In genomic region chr11:67606477-67607295, GRCh38 we compare ENCODE assay signal across 8 cellular contexts. TPM values are rescaled to one million over a fixed set of nuclear protein-coding genes. Genes with fewer than 3 reads are reported as not detected.
A peak's percentile ranks its signal among the peaks of the same experiment; 100 is the strongest.
DNase-seq lines count a peak whose midpoint lies in the region; ATAC-seq and TF ChIP-seq lines count a peak whose summit lies in the region.

TSS of gene NDUFV1 (plus strand) at chr11:67606936. CDS start at chr11:67607005, 69 bp downstream.

- H3K9me3 ChIP-seq in gastroesophageal sphincter = no peaks in the 10 kb centered on the region

- H3K36me3 ChIP-seq in gastroesophageal sphincter = peaks cover 0 to 33% of the 10 kb centered on the region in 2 donors

- no peak for TF ChIP-seq EP300 in gastroesophageal sphincter (IDR thresholded peaks at IDR 0.05)

- H3K27ac Mint-ChIP-seq in activated naive CD4-positive, alpha-beta T cell treated with anti-CD3 and anti-CD28 coated beads, Interleukin-2, amount 10 ng/mL, durations not matched to agents 7 days and 5 days = peak within 1 kb of the TSS; percentile 73

- H3K27ac ChIP-seq in gastroesophageal sphincter = peak within 1 kb of the TSS; percentile 63 to 90 (median 86)
- peak within 1 kb of the TSS; percentile 50 for H3K27ac ChIP-seq in temporal lobe (ENCODE audit: low read depth, low read length)

- peak; percentile 72 to 73 for TF ChIP-seq POLR2A in gastroesophageal sphincter (IDR thresholded peaks at IDR 0.05)

- POLR2A ChIA-PET in HEK293T (lab: Yijun Ruan, JAX) = no interaction called here

- peak within 1 kb of the TSS; percentile 87 for H3K4me3 Mint-ChIP-seq in activated naive CD4-positive, alpha-beta T cell treated with anti-CD3 and anti-CD28 coated beads, Interleukin-2, amount 10 ng/mL, durations not matched to agents 7 days and 5 days

- no peaks in the 10 kb centered on the region for H3K27me3 ChIP-seq in gastroesophageal sphincter

- H3K4me3 ChIP-seq in gastroesophageal sphincter = peak within 1 kb of the TSS; percentile 88 to 100

- H3K36me3 Mint-ChIP-seq in activated naive CD4-positive, alpha-beta T cell treated with anti-CD3 and anti-CD28 coated beads, Interleukin-2, amount 10 ng/mL, durations not matched to agents 7 days and 5 days = peaks cover 12% of the 10 kb centered on the region

- H3K4me1 Mint-ChIP-seq in activated naive CD4-positive, alpha-beta T cell treated with anti-CD3 and anti-CD28 coated beads, Interleukin-2, amount 10 ng/mL, durations not matched to agents 7 days and 5 days = peaks cover 22% of the 10 kb centered on the region

- ATAC-seq in gastroesophageal sphincter = peak; percentile 100

- no CpG with 5 or more reads among the region's 70 CpGs for WGBS in gastroesophageal sphincter (ENCODE audit: low coverage in 1 of 2), 2 donors

- peaks cover 0 to 37% (median 13%) of the 10 kb centered on the region in 3 donors for H3K4me1 ChIP-seq in gastroesophageal sphincter

- no peaks in the 10 kb centered on the region for H3K9me3 Mint-ChIP-seq in activated naive CD4-positive, alpha-beta T cell treated with anti-CD3 and anti-CD28 coated beads, Interleukin-2, amount 10 ng/mL, durations not matched to agents 7 days and 5 days

- peaks cover 8% of the 10 kb centered on the region for H3K27me3 Mint-ChIP-seq in activated naive CD4-positive, alpha-beta T cell treated with anti-CD3 and anti-CD28 coated beads, Interleukin-2, amount 10 ng/mL, durations not matched to agents 7 days and 5 days

- DNase-seq in GM04504 (ENCODE audit: low read depth) (peak; percentile 74), HEK293T (ENCODE audit: extremely low spot score) (peak; percentile 96), NAMALWA (ENCODE audit: low spot score) (peak; percentile 97), SK-N-DZ (ENCODE audit: low spot score) (peak; percentile 93), occipital lobe (lab: John Stamatoyannopoulos, UW) (peak; percentile 94)
- DNase-seq in activated naive CD4-positive, alpha-beta T cell treated with anti-CD3 and anti-CD28 coated beads, Interleukin-2, amount 10 ng/mL, durations not matched to agents 7 days and 5 days = peak; percentile 98

- TF ChIP-seq CTCF in gastroesophageal sphincter (IDR thresholded peaks at IDR 0.05) = peak in 3 of 4 experiments; percentile 81 to 91 (median 89)

- CTCF ChIA-PET in HEK293T (lab: Yijun Ruan, JAX) = no interaction called here
- CTCF ChIA-PET in activated naive CD4-positive, alpha-beta T cell treated with anti-CD3 and anti-CD28 coated beads, Interleukin-2, amount 10 ng/mL, durations not matched to agents 7 days and 5 days (lab: Charles Lee) = interaction anchor here (0.6 kb wide), 1 partner anchor 75 kb away, joined by 3 read pairs; no protein-coding TSS in a partner anchor

TF ChIP-seq in HEK293T, 16 proteins besides CTCF, POLR2A, EP300 and RAD21:
- TF ChIP-seq PKNOX1 (IDR thresholded peaks at IDR 0.05) (peak; percentile 35; the same call in 1 of the 2 replicates), TARDBP (IDR thresholded peaks at IDR 0.05) (no peak)

RNA-seq across cellular contexts. Expression of gene NDUFV1, which starts in this region (rescaled TPM):
- polyA plus RNA-seq in SK-N-DZ (2014; cell fraction: cytosol; rRNA removed) = 395 and 424 TPM in 2 replicates
- polyA plus RNA-seq in SK-N-DZ (2014; cell fraction: nucleus; rRNA removed) = 612 and 857 TPM in 2 replicates
- total RNA-seq in gastroesophageal sphincter (100 to 1,000 TPM; 154 to 249 (median 180) TPM), occipital lobe (129 TPM), temporal lobe (184 TPM)

Comparison
In these comparisons a context has a peak if more than half of its experiments do, and no peak if none do; other contexts are left out.
1. Peak in every context shown above with its lines: DNase-seq, ATAC-seq, H3K4me3 ChIP-seq and H3K27ac ChIP-seq.